9 cellular contexts compared by ENCODE assay signal in the genomic region with DNA sequence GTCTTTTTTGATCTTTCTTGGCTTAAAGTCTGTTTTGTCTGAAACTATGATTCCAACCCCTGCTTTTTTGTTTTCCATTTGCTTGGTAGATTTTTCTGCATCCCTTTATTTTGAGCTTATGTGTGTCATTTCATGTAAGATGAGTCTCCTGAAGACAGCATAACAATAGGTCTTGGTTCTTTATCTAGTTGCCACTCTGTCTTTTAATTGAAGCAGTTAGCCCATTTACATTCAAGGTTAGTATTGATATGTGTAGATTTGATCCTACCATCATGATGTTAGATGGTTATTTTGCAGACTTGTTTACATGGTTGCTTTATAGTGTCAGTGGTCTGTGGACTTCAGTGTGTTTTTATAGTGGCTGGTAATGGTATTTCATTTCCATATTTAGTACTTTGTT.
"Had no signal": no experiment of that assay in that cellular context is flagged by ENCODE, and none has a peak within 500 bp of the region (broad histone marks: within the 10 kb centered on the region; RNA-seq: fewer than 3 reads in every experiment).

No MANE protein-coding gene starts in this region.

- H3K36me3 Mint-ChIP-seq: IgD-negative memory B cell had no signal

- H3K27me3 Mint-ChIP-seq: IgD-negative memory B cell had no signal

- DNase-seq: IMR-90, KBM-7, KG1 had no signal

- ATAC-seq: HepG2, K562 had no signal

- H3K9ac ChIP-seq: KMS-11 had no signal

- H3K4me3 Mint-ChIP-seq: IgD-negative memory B cell had no signal

- FAIRE-seq: HepG2, HTR-8/SVneo, K562 had no signal

- H3K4me3 ChIP-seq: K562 had no signal

- H3K27ac ChIP-seq: HL-60, KMS-11 had no signal

- H3K27ac Mint-ChIP-seq: IgD-negative memory B cell had no signal
